ENCODE assay signal across 8 cellular contexts in genomic region chr6:26249959-26250805, GRCh38.
DNase-seq lines count a peak whose midpoint lies in the region; ATAC-seq and TF ChIP-seq lines count a peak whose summit lies in the region.

No MANE protein-coding gene starts in this region.

- H3K27me3 Mint-ChIP-seq in activated naive CD4-positive, alpha-beta T cell treated with anti-CD3 and anti-CD28 coated beads for 36 hours (ENCODE audit: low read depth), result no peaks in the 10 kb centered on the region

- ATAC-seq in GM21526 (IDR thresholded peaks at IDR 0.05; ENCODE audit: low FRiP score, unreplicated experiment) (peak; percentile 48), GM18873 (IDR thresholded peaks at IDR 0.05; ENCODE audit: low FRiP score, unreplicated experiment) (no peak)

- no peaks in the 10 kb centered on the region for H3K9me3 Mint-ChIP-seq in activated naive CD4-positive, alpha-beta T cell treated with anti-CD3 and anti-CD28 coated beads for 36 hours

- peak overlapping the region; percentile 86 for H3K4me3 Mint-ChIP-seq in activated naive CD4-positive, alpha-beta T cell treated with anti-CD3 and anti-CD28 coated beads for 36 hours

- H3K27me3 ChIP-seq in SJSA1 (replicated peaks), result no peaks in the 10 kb centered on the region
- no peaks in the 10 kb centered on the region for H3K27me3 ChIP-seq in cardiac muscle cell
- H3K27me3 ChIP-seq in prostate gland (replicated peaks; ENCODE audit: insufficient read depth), result no peaks in the 10 kb centered on the region

- WGBS in prostate gland, result 1% methylated on average over 41 of the region's 45 CpGs

- H3K9me3 ChIP-seq in SJSA1 (replicated peaks) (no peaks in the 10 kb centered on the region), cardiac muscle cell (ENCODE audit: low read depth) (no peaks in the 10 kb centered on the region), prostate gland (no peaks in the 10 kb centered on the region)

- peaks cover 17% of the 10 kb centered on the region for H3K4me1 Mint-ChIP-seq in activated naive CD4-positive, alpha-beta T cell treated with anti-CD3 and anti-CD28 coated beads for 36 hours (ENCODE audit: low read depth)

- H3K36me3 ChIP-seq in SJSA1 (no peaks in the 10 kb centered on the region), cardiac muscle cell (no peaks in the 10 kb centered on the region), prostate gland (no peaks in the 10 kb centered on the region)

- peak; percentile 57 for TF ChIP-seq POLR2A in prostate gland (IDR thresholded peaks at IDR 0.05)

- DNase-seq in DMS114 treated with DMSO at 0.1 percent for 48 hours (lab: John Stamatoyannopoulos, UW; ENCODE audit: unreplicated experiment) (peak; percentile 92), Kasumi-1 (lab: John Stamatoyannopoulos, UW) (peak; percentile 86 to 91), SJSA1 (ENCODE audit: low read depth in 1 of 2, low spot score in 2 of 2) (peak; percentile 65 to 75), cardiac muscle cell (ENCODE audit: low read depth in 1 of 2, low spot score in 1 of 2) (peak; percentile 71 to 73), prostate gland (ENCODE audit: low spot score) (peak; percentile 72)
- peak; percentile 82 for DNase-seq in activated naive CD4-positive, alpha-beta T cell treated with anti-CD3 and anti-CD28 coated beads for 36 hours

- CTCF ChIA-PET in activated naive CD4-positive, alpha-beta T cell treated with anti-CD3 and anti-CD28 coated beads for 36 hours (lab: Charles Lee), result interaction anchor here (0.8 to 2.3 kb wide), 13 partner anchors 9 to 76 kb away, joined by 4 to 14 read pairs (median 6); a partner anchor contains a TSS

- peaks cover 8% of the 10 kb centered on the region for H3K36me3 Mint-ChIP-seq in activated naive CD4-positive, alpha-beta T cell treated with anti-CD3 and anti-CD28 coated beads for 36 hours (ENCODE audit: low read depth)

- TF ChIP-seq CTCF in cardiac muscle cell (IDR thresholded peaks at IDR 0.05; ENCODE audit: low read depth, low read length) (peak; percentile 41), prostate gland (IDR thresholded peaks at IDR 0.05) (peak in 2 of 4 experiments; percentile 38 to 39)

- H3K27ac Mint-ChIP-seq in activated naive CD4-positive, alpha-beta T cell treated with anti-CD3 and anti-CD28 coated beads for 36 hours, result peak overlapping the region; percentile 100

- H3K27ac ChIP-seq in SJSA1 (peak overlapping the region; percentile 81), cardiac muscle cell (peak overlapping the region; percentile 84), prostate gland (peak overlapping the region; percentile 62 to 74)

- H3K4me1 ChIP-seq in SJSA1 (replicated peaks) (no peaks in the 10 kb centered on the region), cardiac muscle cell (ENCODE audit: low read depth) (no peaks in the 10 kb centered on the region), prostate gland (replicated peaks) (no peaks in the 10 kb centered on the region)

- intact Hi-C loops in activated naive CD4-positive, alpha-beta T cell treated with anti-CD3 and anti-CD28 coated beads for 36 hours (cut with micrococcal nuclease), result loop anchor here (1.0 to 2.0 kb wide), 8 partner anchors 10 to 75 kb away; a partner anchor contains a TSS
- intact Hi-C loops in prostate gland (cut with DNase I), result no loop called here

- H3K4me3 ChIP-seq in SJSA1 (peak overlapping the region; percentile 42), cardiac muscle cell (peak overlapping the region; percentile 57), prostate gland (peak overlapping the region; percentile 30 to 32)
